In the genomic region with DNA sequence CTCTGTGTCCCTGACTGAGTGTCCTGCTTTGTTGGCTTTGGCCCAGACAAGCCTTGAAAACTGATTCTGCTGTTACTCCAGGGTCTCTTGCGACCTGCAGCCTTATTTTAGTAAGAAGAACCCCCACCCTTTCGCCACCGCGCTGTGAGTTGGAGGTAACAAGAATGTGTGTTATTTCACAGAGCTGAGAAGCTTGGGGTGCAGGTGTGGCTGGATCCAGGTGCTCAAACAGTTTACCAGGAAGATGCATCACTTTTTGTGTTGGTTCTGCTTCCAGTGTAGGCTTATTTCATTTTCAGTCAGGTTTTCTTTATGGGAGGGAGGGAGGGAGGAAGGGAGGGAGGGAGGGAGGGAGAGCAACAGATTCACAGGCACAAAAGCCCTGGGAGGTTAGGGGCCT, we compare ENCODE assay signal across 25 cellular contexts.
A peak's percentile ranks its signal among the peaks of the same experiment; 100 is the strongest.
DNase-seq lines count a peak whose midpoint lies in the region; ATAC-seq, FAIRE-seq and TF ChIP-seq lines count a peak whose summit lies in the region.
"Had no signal": no experiment of that assay in that cellular context is flagged by ENCODE, and none has a peak within 500 bp of the region (broad histone marks: within the 10 kb centered on the region; RNA-seq: fewer than 3 reads in every experiment).

No MANE protein-coding gene starts in this region.

- H3K36me3 ChIP-seq in HepG2 (replicated peaks in 1 of 2; ENCODE audit: control insufficient read depth in 1 of 2, insufficient read depth in 2 of 2, low read length in 2 of 2) (no peaks in the 10 kb centered on the region), right lobe of liver (no peaks in the 10 kb centered on the region), neural cell (ENCODE audit: insufficient read depth, low read length) (no peaks in the 10 kb centered on the region), left lung (peaks cover 0 to 6% of the 10 kb centered on the region in 2 donors)

- H3K4me3 ChIP-seq in HepG2 (replicated peaks in 1 of 3; ENCODE audit: insufficient read depth in 1 of 3, low read depth in 2 of 3, low read length in 3 of 3), result no peak overlapping the region
- no peak overlapping the region for H3K4me3 ChIP-seq in right lobe of liver
- H3K4me3 ChIP-seq in neural cell (ENCODE audit: low read length), result no peak overlapping the region
- H3K4me3 ChIP-seq in left lung, result no peak overlapping the region
- H3K4me3 ChIP-seq: A549; BLaER1 treated with 17β-estradiol and CSF1 and Interleukin-3, amounts not matched to agents 10 nM and 100 nM; GM12878 had no signal

- H3K79me2 ChIP-seq in HepG2 (ENCODE audit: insufficient read depth, low read length) (no peaks in the 10 kb centered on the region), neural cell (replicated peaks; ENCODE audit: insufficient read depth, low read length) (no peaks in the 10 kb centered on the region)

- no peak overlapping the region for H3K9ac ChIP-seq in HepG2 (ENCODE audit: insufficient read depth, low read depth, low read length)
- H3K9ac ChIP-seq in neural cell (ENCODE audit: low read length), result no peak overlapping the region
- H3K9ac ChIP-seq: BLaER1 treated with 17β-estradiol and CSF1 and Interleukin-3, amounts not matched to agents 10 nM and 100 nM had no signal

- peaks cover 15% of the 10 kb centered on the region for H3K4me1 ChIP-seq in HepG2 (ENCODE audit: insufficient read depth, low read length)
- no peaks in the 10 kb centered on the region for H3K4me1 ChIP-seq in right lobe of liver
- no peaks in the 10 kb centered on the region for H3K4me1 ChIP-seq in left lung
- H3K4me1 ChIP-seq: A549 had no signal

- H3K4me2 ChIP-seq in HepG2 (ENCODE audit: low read depth, low read length) (no peak overlapping the region), neural cell (ENCODE audit: low read length) (no peak overlapping the region)
- H3K4me2 ChIP-seq: A549; BLaER1 treated with 17β-estradiol and CSF1 and Interleukin-3, amounts not matched to agents 10 nM and 100 nM had no signal

- peak overlapping the region; percentile 37 for H3K27ac Mint-ChIP-seq in stimulated activated naive B cell treated with anti-CD40 and anti-IgM and Interleukin-4, amounts not matched to agents 10 μg/mL and 1 μg/mL and 100 μg/mL, for 72 hours
- H3K27ac Mint-ChIP-seq: B cell; CD4-positive, alpha-beta T cell; CD8-positive, alpha-beta T cell had no signal

- H3K9me3 Mint-ChIP-seq in stimulated activated naive B cell treated with anti-CD40 and anti-IgM and Interleukin-4, amounts not matched to agents 10 μg/mL and 1 μg/mL and 100 μg/mL, for 72 hours, result peaks cover 2 to 4% of the 10 kb centered on the region in 2 donors
- H3K9me3 Mint-ChIP-seq: CD4-positive, alpha-beta T cell had no signal

- TF ChIP-seq EP300 in HepG2 (IDR thresholded peaks at IDR 0.05; ENCODE audit: low read depth in 2 of 2, low read length in 2 of 2) (no peak), HepG2 (CRISPR knock-in tag; IDR thresholded peaks at IDR 0.05; ENCODE audit: borderline replicate concordance) (no peak), neural cell (conservative IDR thresholded peaks at IDR 0.05; ENCODE audit: poor library complexity, severe bottlenecking) (no peak)

- BruUV-seq in HepG2 (replicated peaks; lab: Mats Ljungman, UMichigan), result no TSS peak

- H4K20me1 ChIP-seq in HepG2 (ENCODE audit: insufficient read depth, low read length), result no peaks in the 10 kb centered on the region
- H4K20me1 ChIP-seq in neural cell (ENCODE audit: insufficient read depth), result no peaks in the 10 kb centered on the region

- 92% methylated on average over 4 of the region's 4 CpGs for WGBS in HepG2 (ENCODE audit: low lambda C conversion rate)
- WGBS in right lobe of liver (ENCODE audit: insufficient coverage, low coverage, low lambda C conversion rate, missing lambda C conversion rate), result 100% methylated on average over 4 of the region's 4 CpGs

- CTCF ChIA-PET in HepG2 (lab: Yijun Ruan, JAX; ENCODE audit: low intra/inter-chr PET ratio, low total read pairs), result no interaction called here

- intact Hi-C loops in HepG2 (cut with micrococcal nuclease; ENCODE audit: unreplicated experiment), result no loop called here
- intact Hi-C loops in right lobe of liver (cut with DNase I), result no loop called here
- intact Hi-C loops in left lung (cut with DNase I), result no loop called here

- no peaks in the 10 kb centered on the region for H3F3A ChIP-seq in neural cell (ENCODE audit: insufficient read depth, low read length, poor library complexity, severe bottlenecking)

- TF ChIP-seq POLR2A in HepG2 (IDR thresholded peaks at IDR 0.05; ENCODE audit: insufficient read depth in 1 of 2, low read depth in 2 of 2, low read length in 2 of 2) (no peak), right lobe of liver (IDR thresholded peaks at IDR 0.05) (no peak)

- H2AFZ ChIP-seq in HepG2 (ENCODE audit: low read length) (no peak overlapping the region), neural cell (ENCODE audit: low read depth, low read length) (no peak overlapping the region)

- H3K27me3 ChIP-seq in HepG2 (ENCODE audit: control insufficient read depth in 1 of 2, insufficient read depth in 2 of 2, low read length in 2 of 2), result no peaks in the 10 kb centered on the region
- no peaks in the 10 kb centered on the region for H3K27me3 ChIP-seq in right lobe of liver
- no peaks in the 10 kb centered on the region for H3K27me3 ChIP-seq in neural cell (ENCODE audit: insufficient read depth, low read depth, low read length)
- H3K27me3 ChIP-seq in left lung, result no peaks in the 10 kb centered on the region
- H3K27me3 ChIP-seq: BLaER1 treated with 17β-estradiol and CSF1 and Interleukin-3, amounts not matched to agents 10 nM and 100 nM had no signal

- TF ChIP-seq CTCF in HepG2 (CRISPR knock-in tag; IDR thresholded peaks at IDR 0.05) (no peak), right lobe of liver (IDR thresholded peaks at IDR 0.05) (no peak), neural cell (IDR thresholded peaks at IDR 0.05; ENCODE audit: poor library complexity, severe bottlenecking) (no peak), left lung (IDR thresholded peaks at IDR 0.05) (no peak)

- in situ Hi-C loops in HepG2 (cut with HindIII; ENCODE audit: extremely low pct_ligation_motif_present, low pct_unique_long_range_greater_than_20kb), result no loop called here

- H3K4me3 Mint-ChIP-seq in stimulated activated naive B cell treated with anti-CD40 and anti-IgM and Interleukin-4, amounts not matched to agents 10 μg/mL and 1 μg/mL and 100 μg/mL, for 72 hours, result no peak overlapping the region
- H3K4me3 Mint-ChIP-seq: B cell; CD4-positive, alpha-beta T cell; CD8-positive, alpha-beta T cell had no signal

- FAIRE-seq in HepG2 (lab: Jason Lieb, UNC), result no peak
- FAIRE-seq: A549, GM12878, GM12892, GM18507 had no signal

- POLR2A ChIA-PET in HepG2 (lab: Yijun Ruan, JAX), result no interaction called here

- no peaks in the 10 kb centered on the region for H3K27me3 Mint-ChIP-seq in stimulated activated naive B cell treated with anti-CD40 and anti-IgM and Interleukin-4, amounts not matched to agents 10 μg/mL and 1 μg/mL and 100 μg/mL, for 72 hours
- H3K27me3 Mint-ChIP-seq: B cell; CD4-positive, alpha-beta T cell had no signal

- H3K9me3 ChIP-seq in HepG2 (ENCODE audit: low read length) (no peaks in the 10 kb centered on the region), right lobe of liver (no peaks in the 10 kb centered on the region), neural cell (ENCODE audit: low read length) (no peaks in the 10 kb centered on the region), left lung (peaks cover 0 to 4% of the 10 kb centered on the region in 2 donors)
- H3K9me3 ChIP-seq: A549 had no signal

- H3K9me2 ChIP-seq in neural cell (ENCODE audit: insufficient read depth, low read length), result no peaks in the 10 kb centered on the region

- H3K36me3 Mint-ChIP-seq in stimulated activated naive B cell treated with anti-CD40 and anti-IgM and Interleukin-4, amounts not matched to agents 10 μg/mL and 1 μg/mL and 100 μg/mL, for 72 hours, result peaks cover 39 to 57% of the 10 kb centered on the region in 2 donors

- peaks cover 6 to 14% of the 10 kb centered on the region in 2 donors for H3K4me1 Mint-ChIP-seq in stimulated activated naive B cell treated with anti-CD40 and anti-IgM and Interleukin-4, amounts not matched to agents 10 μg/mL and 1 μg/mL and 100 μg/mL, for 72 hours

- H3K27ac ChIP-seq in HepG2 (ENCODE audit: extremely low read length, insufficient read depth, low read length) (no peak overlapping the region), right lobe of liver (no peak overlapping the region), neural cell (ENCODE audit: low read length) (peak overlapping the region; percentile 36), left lung (no peak overlapping the region)
- H3K27ac ChIP-seq: 22Rv1; A549; BLaER1 treated with 17β-estradiol and CSF1 and Interleukin-3, amounts not matched to agents 10 nM and 100 nM; C4-2B had no signal

- DNase-seq in HepG2 (ENCODE audit: low spot score) (no peak), right lobe of liver (no peak), nucleus accumbens (lab: John Stamatoyannopoulos, UW) (no peak), left lung (no peak)
- DNase-seq in stimulated activated naive B cell treated with anti-CD40 and anti-IgM and Interleukin-4, amounts not matched to agents 10 μg/mL and 1 μg/mL and 100 μg/mL, for 72 hours, result no peak
- DNase-seq: AML-193; CD4-positive, alpha-beta T cell; CD8-positive, alpha-beta T cell; COR-L47; DMS 273 treated with DMSO at 0.1 percent for 48 hours; DMS153; DMS53; DMS79; DND-41; EL; GDM1 had no signal

- no peak for TF ChIP-seq RAD21 in HepG2 (CRISPR knock-in tag; IDR thresholded peaks at IDR 0.05)
- no peak for TF ChIP-seq RAD21 in neural cell (conservative IDR thresholded peaks at IDR 0.05)

- ATAC-seq in HepG2 (no peak), right lobe of liver (no peak), left lung (no peak)
- no peak for ATAC-seq in stimulated activated naive B cell treated with anti-CD40 and anti-IgM and Interleukin-4, amounts not matched to agents 10 μg/mL and 1 μg/mL and 100 μg/mL, for 72 hours (replicated peaks)
- ATAC-seq: A549; CD8-positive, alpha-beta T cell; GM12878 had no signal

TF ChIP-seq in neural cell, 6 proteins besides CTCF, POLR2A, EP300 and RAD21 (continues in another document):
- no peak for TF ChIP-seq MXI1 (conservative IDR thresholded peaks at IDR 0.05; ENCODE audit: poor library complexity, severe bottlenecking)
